In the genomic region with DNA sequence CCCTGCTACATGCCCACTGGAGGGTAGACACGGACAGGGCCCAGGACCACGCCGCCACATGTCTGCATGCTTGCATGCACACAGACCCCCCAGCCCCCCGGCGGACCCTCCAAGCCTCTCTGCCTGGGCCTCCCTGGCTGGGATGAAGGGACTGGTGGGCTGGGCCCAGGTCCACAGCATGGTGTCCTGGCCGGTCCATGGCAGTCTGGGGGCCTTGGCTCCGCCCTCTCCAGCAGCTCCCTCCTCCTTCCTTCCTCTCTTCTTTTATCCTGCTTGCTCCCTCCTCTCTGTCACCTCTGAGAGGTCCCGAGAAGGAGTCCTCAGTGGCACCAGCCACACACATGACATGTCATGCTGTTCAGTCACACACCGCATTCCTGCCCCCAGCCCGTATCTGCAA, we compare ENCODE assay signal across 21 cellular contexts.
"Had no signal": no experiment of that assay in that cellular context is flagged by ENCODE, and none has a peak within 500 bp of the region (broad histone marks: within the 10 kb centered on the region; RNA-seq: fewer than 3 reads in every experiment).

No MANE protein-coding gene starts in this region.

- H3K36me3 Mint-ChIP-seq: natural killer cell treated with Interleukin-12 subunit alpha and Interleukin-12 subunit beta and Interleukin-15 and Interleukin-18, amount 100 ng/mL, for 72 hours; neural progenitor cell; stimulated activated effector memory CD8-positive, alpha-beta T cell treated with anti-CD3 and anti-CD28 coated beads, Interleukin-12 subunit alpha, Interleukin-12 subunit beta, amount 100 ng/mL, for 72 hours had no signal

- H3K27ac ChIP-seq: epithelial cell of prostate, esophagus muscularis mucosa, neural progenitor cell, parathyroid adenoma, prostate gland, right lobe of liver had no signal

- H3K4me3 Mint-ChIP-seq: natural killer cell treated with Interleukin-12 subunit alpha and Interleukin-12 subunit beta and Interleukin-15 and Interleukin-18, amount 100 ng/mL, for 72 hours; neural progenitor cell; stimulated activated effector memory CD8-positive, alpha-beta T cell treated with anti-CD3 and anti-CD28 coated beads, Interleukin-12 subunit alpha, Interleukin-12 subunit beta, amount 100 ng/mL, for 72 hours; stimulated activated naive CD8-positive, alpha-beta T cell treated with anti-CD3 and anti-CD28 coated beads, Interleukin-15, Interleukin-2, amounts not matched to agents 100 ng/mL and 50 ng/mL, for 24 hours had no signal

- H3K4me1 ChIP-seq: parathyroid adenoma, prostate gland had no signal

- H3K27me3 ChIP-seq: gastrocnemius medialis, heart right ventricle, neural progenitor cell, right lobe of liver had no signal

- H3K4me2 ChIP-seq: neural progenitor cell had no signal

- H2AFZ ChIP-seq: neural progenitor cell, parathyroid adenoma had no signal

- H3K9me3 Mint-ChIP-seq: natural killer cell treated with Interleukin-12 subunit alpha and Interleukin-12 subunit beta and Interleukin-15 and Interleukin-18, amount 100 ng/mL, for 72 hours; neural progenitor cell; stimulated activated effector memory CD8-positive, alpha-beta T cell treated with anti-CD3 and anti-CD28 coated beads, Interleukin-12 subunit alpha, Interleukin-12 subunit beta, amount 100 ng/mL, for 72 hours; stimulated activated naive CD8-positive, alpha-beta T cell treated with anti-CD3 and anti-CD28 coated beads, Interleukin-15, Interleukin-2, amounts not matched to agents 100 ng/mL and 50 ng/mL, for 24 hours had no signal

- H3K27ac Mint-ChIP-seq: natural killer cell treated with Interleukin-12 subunit alpha and Interleukin-12 subunit beta and Interleukin-15 and Interleukin-18, amount 100 ng/mL, for 72 hours; stimulated activated effector memory CD8-positive, alpha-beta T cell treated with anti-CD3 and anti-CD28 coated beads, Interleukin-12 subunit alpha, Interleukin-12 subunit beta, amount 100 ng/mL, for 72 hours; stimulated activated naive CD8-positive, alpha-beta T cell treated with anti-CD3 and anti-CD28 coated beads, Interleukin-15, Interleukin-2, amounts not matched to agents 100 ng/mL and 50 ng/mL, for 24 hours had no signal

- H3K9me3 ChIP-seq: esophagus muscularis mucosa, gastrocnemius medialis, heart right ventricle, prostate gland, right lobe of liver had no signal

- H3K27me3 Mint-ChIP-seq: natural killer cell treated with Interleukin-12 subunit alpha and Interleukin-12 subunit beta and Interleukin-15 and Interleukin-18, amount 100 ng/mL, for 72 hours; stimulated activated naive CD8-positive, alpha-beta T cell treated with anti-CD3 and anti-CD28 coated beads, Interleukin-15, Interleukin-2, amounts not matched to agents 100 ng/mL and 50 ng/mL, for 24 hours had no signal

- H3K4me3 ChIP-seq: esophagus muscularis mucosa, gastrocnemius medialis, heart right ventricle, lung, neural progenitor cell, prostate gland, right lobe of liver had no signal

- H3K9ac ChIP-seq: neural progenitor cell, parathyroid adenoma had no signal

- DNase-seq: cortex of kidney; effector memory CD4-positive, alpha-beta T cell; gastrocnemius medialis; heart right ventricle; left cardiac atrium; left ventricle myocardium superior; mesenchymal stem cell; occipital lobe; right lobe of liver; stimulated activated CD4-positive, alpha-beta T cell treated with anti-CD3 and anti-CD28 coated beads, Interleukin-4, amount 100 ng/mL, for 1 hour; stimulated activated CD8-positive, alpha-beta memory T cell treated with anti-CD3 and anti-CD28 coated beads, Interleukin-4, amount 100 ng/mL, for 48 hours; trophoblast cell had no signal

- H3K36me3 ChIP-seq: esophagus muscularis mucosa, gastrocnemius medialis, heart right ventricle, neural progenitor cell, prostate gland, right lobe of liver had no signal
